24 cellular contexts compared by ENCODE assay signal in the genomic region with DNA sequence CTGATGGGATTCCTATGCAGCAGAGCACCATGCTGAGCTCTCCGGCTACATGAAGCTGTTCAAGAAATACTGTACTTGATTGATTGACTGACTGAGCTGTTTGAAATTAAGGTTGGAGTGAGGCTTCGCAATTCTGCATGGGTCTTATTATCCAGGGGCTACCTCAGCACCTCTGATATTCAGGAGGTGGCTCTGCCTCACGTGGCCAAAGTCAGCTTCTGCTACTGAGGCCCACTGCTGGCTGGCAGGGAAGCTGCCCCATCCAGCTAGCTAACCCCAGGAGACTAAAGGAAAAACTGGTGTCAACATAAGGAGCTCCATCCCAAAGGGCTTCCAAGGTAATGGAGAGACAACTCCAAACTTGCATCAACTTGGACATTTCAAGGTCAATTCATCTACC.
"Had no signal": no experiment of that assay in that cellular context is flagged by ENCODE, and none has a peak within 500 bp of the region (broad histone marks: within the 10 kb centered on the region; RNA-seq: fewer than 3 reads in every experiment).

No MANE protein-coding gene starts in this region.

- H3K27me3 ChIP-seq: brain microvascular endothelial cell, MG63 had no signal

- H3K4me3 Mint-ChIP-seq: activated CD4-positive, alpha-beta memory T cell treated with anti-CD3 and anti-CD28 coated beads for 36 hours; activated CD4-positive, alpha-beta T cell treated with anti-CD3 and anti-CD28 coated beads, Interleukin-2, amount 10 ng/mL, durations not matched to agents 7 days and 5 days; activated naive CD4-positive, alpha-beta T cell treated with anti-CD3 and anti-CD28 coated beads, Interleukin-2, amount 10 ng/mL, durations not matched to agents 7 days and 5 days; activated naive CD8-positive, alpha-beta T cell treated with anti-CD3 and anti-CD28 coated beads for 36 hours; activated T-cell treated with anti-CD3 and anti-CD28 coated beads, Interleukin-2, amount 50 U/mL, for 72 hours had no signal

- DNase-seq: activated CD4-positive, alpha-beta memory T cell treated with anti-CD3 and anti-CD28 coated beads for 36 hours; activated CD4-positive, alpha-beta T cell treated with anti-CD3 and anti-CD28 coated beads, Interleukin-2, amount 10 ng/mL, durations not matched to agents 7 days and 5 days; activated CD4-positive, CD25-positive, alpha-beta regulatory T cell; activated CD8-positive, alpha-beta memory T cell treated with anti-CD3 and anti-CD28 coated beads for 24 hours; activated gamma-delta T cell treated with Interleukin-2 at 50 U/mL for 16 hours; activated naive CD4-positive, alpha-beta T cell treated with anti-CD3 and anti-CD28 coated beads, Interleukin-2, amount 10 ng/mL, durations not matched to agents 7 days and 5 days; activated naive CD8-positive, alpha-beta T cell treated with anti-CD3 and anti-CD28 coated beads for 36 hours; activated T-cell treated with anti-CD3 and anti-CD28 coated beads, Interleukin-2, amount 50 U/mL, for 72 hours; brain microvascular endothelial cell; MG63; MV-4-11; NCI-H1092 treated with DMSO at 0.1 percent for 48 hours; NCI-H1417 treated with DMSO at 0.1 percent for 48 hours; NCI-H1694; NCI-H2029 treated with DMSO at 0.1 percent for 48 hours; NCI-H345; NCI-H510A treated with DMSO at 0.1 percent for 48 hours; NCI-H69; PC-3; SHP77 treated with DMSO at 0.1 percent for 48 hours; T-helper 2 cell; T1000 had no signal

- H3K27ac Mint-ChIP-seq: activated CD4-positive, alpha-beta memory T cell treated with anti-CD3 and anti-CD28 coated beads for 36 hours; activated CD4-positive, alpha-beta T cell treated with anti-CD3 and anti-CD28 coated beads, Interleukin-2, amount 10 ng/mL, durations not matched to agents 7 days and 5 days; activated naive CD4-positive, alpha-beta T cell treated with anti-CD3 and anti-CD28 coated beads, Interleukin-2, amount 10 ng/mL, durations not matched to agents 7 days and 5 days; activated naive CD8-positive, alpha-beta T cell treated with anti-CD3 and anti-CD28 coated beads for 36 hours; activated T-cell treated with anti-CD3 and anti-CD28 coated beads, Interleukin-2, amount 50 U/mL, for 72 hours; activated T-helper 2 cell treated with anti-CD3 and anti-CD28 coated beads, Interferon-gamma antibody, Interleukin-2, Interleukin-4, amounts not matched to agents 10 μg/mL and 5 μg/mL and 100 μg/mL, durations not matched to agents 14 hours and 24 hours and 36 hours had no signal

- H3K9me3 Mint-ChIP-seq: activated CD4-positive, alpha-beta memory T cell treated with anti-CD3 and anti-CD28 coated beads for 36 hours; activated CD4-positive, alpha-beta T cell treated with anti-CD3 and anti-CD28 coated beads, Interleukin-2, amount 10 ng/mL, durations not matched to agents 7 days and 5 days; activated naive CD4-positive, alpha-beta T cell treated with anti-CD3 and anti-CD28 coated beads, Interleukin-2, amount 10 ng/mL, durations not matched to agents 7 days and 5 days; activated naive CD8-positive, alpha-beta T cell treated with anti-CD3 and anti-CD28 coated beads for 36 hours; activated T-cell treated with anti-CD3 and anti-CD28 coated beads, Interleukin-2, amount 50 U/mL, for 72 hours; activated T-helper 2 cell treated with anti-CD3 and anti-CD28 coated beads, Interferon-gamma antibody, Interleukin-2, Interleukin-4, amounts not matched to agents 10 μg/mL and 5 μg/mL and 100 μg/mL, durations not matched to agents 14 hours and 24 hours and 36 hours had no signal

- H3K4me3 ChIP-seq: MG63 had no signal

- H3K27ac ChIP-seq: brain microvascular endothelial cell had no signal

- FAIRE-seq: TTC549 had no signal

- H3K9me3 ChIP-seq: MG63 had no signal

- ATAC-seq: activated T-cell treated with anti-CD3 and anti-CD28 coated beads, Interleukin-2, amount 50 U/mL, for 72 hours; PC-3 had no signal

- H3K27me3 Mint-ChIP-seq: activated CD4-positive, alpha-beta memory T cell treated with anti-CD3 and anti-CD28 coated beads for 36 hours; activated CD4-positive, alpha-beta T cell treated with anti-CD3 and anti-CD28 coated beads, Interleukin-2, amount 10 ng/mL, durations not matched to agents 7 days and 5 days; activated naive CD8-positive, alpha-beta T cell treated with anti-CD3 and anti-CD28 coated beads for 36 hours had no signal
